In the genomic region with DNA sequence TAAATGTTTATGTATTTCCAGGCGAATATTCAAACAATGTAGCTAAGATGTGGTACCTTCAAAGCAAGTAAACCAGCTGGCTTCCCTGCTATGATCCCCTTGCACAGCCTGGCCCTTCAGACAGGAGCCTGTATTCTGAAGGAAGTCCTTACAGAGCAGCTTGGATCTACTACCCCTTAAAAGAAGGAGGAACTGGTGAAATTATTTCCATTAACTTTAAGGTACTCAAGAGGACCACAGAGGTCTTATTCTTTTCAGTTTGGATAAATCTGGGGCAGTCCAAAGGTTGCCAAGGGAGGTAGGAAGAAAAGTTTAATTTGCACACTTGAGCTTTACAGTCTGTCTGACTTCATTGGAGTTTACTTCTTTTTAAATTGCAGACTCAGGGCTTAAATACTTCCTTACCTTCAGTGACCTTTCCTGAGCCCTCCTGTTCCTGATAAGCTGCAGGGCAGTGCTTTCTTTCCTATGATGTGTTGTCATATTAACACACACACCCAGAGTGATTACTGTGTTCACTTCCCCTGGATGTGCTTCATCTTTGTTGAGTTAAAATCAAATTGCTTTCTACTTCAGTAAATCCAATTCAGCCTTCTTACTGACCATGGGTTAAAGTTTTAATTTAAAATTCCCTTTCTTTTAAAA, we compare ENCODE assay signal across 1 cellular context.
TF ChIP-seq lines count a peak whose summit lies in the region.

No MANE protein-coding gene starts in this region.

TF ChIP-seq in SK-N-SH treated with all-trans-retinoic acid at 6 μM for 48 hours, 23 proteins besides CTCF, POLR2A, EP300 and RAD21 (continued from another document):
- TF ChIP-seq, protein P1, sequence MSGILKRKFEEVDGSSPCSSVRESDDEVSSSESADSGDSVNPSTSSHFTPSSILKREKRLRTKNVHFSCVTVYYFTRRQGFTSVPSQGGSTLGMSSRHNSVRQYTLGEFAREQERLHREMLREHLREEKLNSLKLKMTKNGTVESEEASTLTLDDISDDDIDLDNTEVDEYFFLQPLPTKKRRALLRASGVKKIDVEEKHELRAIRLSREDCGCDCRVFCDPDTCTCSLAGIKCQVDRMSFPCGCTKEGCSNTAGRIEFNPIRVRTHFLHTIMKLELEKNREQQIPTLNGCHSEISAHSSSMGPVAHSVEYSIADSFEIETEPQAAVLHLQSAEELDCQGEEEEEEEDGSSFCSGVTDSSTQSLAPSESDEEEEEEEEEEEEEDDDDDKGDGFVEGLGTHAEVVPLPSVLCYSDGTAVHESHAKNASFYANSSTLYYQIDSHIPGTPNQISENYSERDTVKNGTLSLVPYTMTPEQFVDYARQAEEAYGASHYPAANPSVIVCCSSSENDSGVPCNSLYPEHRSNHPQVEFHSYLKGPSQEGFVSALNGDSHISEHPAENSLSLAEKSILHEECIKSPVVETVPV (CRISPR knock-in tag; IDR thresholded peaks at IDR 0.05), result no peak
- TF ChIP-seq ZNF8 (CRISPR knock-in tag; IDR thresholded peaks at IDR 0.05) (no peak), ESRRG (CRISPR knock-in tag; IDR thresholded peaks at IDR 0.05) (no peak), PPARA (CRISPR knock-in tag; IDR thresholded peaks at IDR 0.05; ENCODE audit: borderline replicate concordance) (no peak), ARNTL (CRISPR knock-in tag; IDR thresholded peaks at IDR 0.05; ENCODE audit: borderline replicate concordance, low read depth) (no peak), PATZ1 (CRISPR knock-in tag; IDR thresholded peaks at IDR 0.05; ENCODE audit: borderline replicate concordance) (no peak), ZC3H10 (CRISPR knock-in tag; IDR thresholded peaks at IDR 0.05) (no peak), OSR1 (CRISPR knock-in tag; IDR thresholded peaks at IDR 0.05) (no peak), TCF4 (CRISPR knock-in tag; IDR thresholded peaks at IDR 0.05; ENCODE audit: borderline replicate concordance) (no peak), ZNF70 (CRISPR knock-in tag; IDR thresholded peaks at IDR 0.05) (no peak)
TF ChIP-seq in SK-N-SH treated with all-trans-retinoic acid at 6 μM for 48 hours: peak in this region for 0.
